ENCODE assay signal across 8 cellular contexts in the genomic region with DNA sequence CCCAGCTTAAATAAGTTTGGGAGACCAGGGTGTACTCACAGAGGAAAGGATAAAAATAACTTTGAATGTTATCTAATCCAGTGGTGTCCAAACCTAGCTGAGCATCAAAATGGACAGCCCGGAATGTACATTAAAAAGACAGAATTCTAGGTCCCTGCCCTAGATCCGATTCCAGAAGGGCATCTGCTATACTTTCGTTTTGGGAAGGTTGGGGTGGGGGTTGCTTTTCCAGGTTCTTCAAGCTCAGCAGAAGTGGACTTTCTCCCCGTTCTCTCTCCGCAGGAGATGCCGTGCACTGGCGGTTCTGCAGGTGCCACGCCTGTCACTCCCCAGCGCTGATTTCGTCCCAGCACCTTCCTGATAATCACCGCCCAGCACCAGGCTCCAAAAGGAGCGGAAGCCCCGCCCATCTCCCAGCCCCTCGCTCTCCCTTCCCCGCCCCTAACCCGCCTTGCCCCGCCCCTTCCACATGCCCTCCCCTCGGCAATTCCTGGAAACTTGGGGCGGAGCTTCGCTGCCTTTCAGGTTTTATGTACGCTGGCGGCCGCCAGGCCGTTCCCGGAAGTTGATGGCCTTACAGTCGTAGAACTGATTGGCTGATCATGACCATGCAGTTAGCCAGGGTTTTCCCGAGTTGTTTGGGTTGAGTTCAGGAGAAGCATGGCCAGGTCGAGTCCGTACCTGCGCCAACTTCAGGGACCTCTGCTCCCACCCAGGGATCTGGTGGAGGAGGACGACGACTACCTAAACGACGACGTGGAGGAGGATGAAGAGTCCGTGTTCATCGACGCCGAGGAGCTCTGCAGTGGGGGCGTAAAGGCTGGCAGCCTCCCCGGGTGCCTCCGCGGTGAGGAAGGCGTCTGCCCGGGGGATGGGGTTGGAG. TPM values are rescaled to one million over a fixed set of nuclear protein-coding genes. Genes with fewer than 3 reads are reported as not detected.
DNase-seq lines count a peak whose midpoint lies in the region; ATAC-seq and TF ChIP-seq lines count a peak whose summit lies in the region.

A gene (plus strand): TSS at position 550 of the 883 bp plus-strand sequence. CDS start 111 bp downstream, at position 661.

- H3K27ac Mint-ChIP-seq in activated naive CD4-positive, alpha-beta T cell treated with anti-CD3 and anti-CD28 coated beads for 36 hours = peak within 1 kb of the TSS; percentile 100

- H3K9me3 ChIP-seq in SK-N-MC (ENCODE audit: low read depth, low read length) = no peaks in the 10 kb centered on the region
- no peaks in the 10 kb centered on the region for H3K9me3 ChIP-seq in neutrophil

- peak within 1 kb of the TSS; percentile 100 for H3K4me3 Mint-ChIP-seq in activated naive CD4-positive, alpha-beta T cell treated with anti-CD3 and anti-CD28 coated beads for 36 hours

- peak within 1 kb of the TSS; percentile 51 for H3K9ac ChIP-seq in SK-N-MC (ENCODE audit: insufficient read length)

- no peak within 1 kb of the TSS for H3K27ac ChIP-seq in SK-N-MC
- H3K27ac ChIP-seq in neutrophil = peak within 1 kb of the TSS; percentile 85
- peak within 1 kb of the TSS; percentile 79 for H3K27ac ChIP-seq in substantia nigra (ENCODE audit: low read depth, low read length, poor library complexity, severe bottlenecking)

- peaks cover 28% of the 10 kb centered on the region for H3K36me3 Mint-ChIP-seq in activated naive CD4-positive, alpha-beta T cell treated with anti-CD3 and anti-CD28 coated beads for 36 hours (ENCODE audit: low read depth)

- no peaks in the 10 kb centered on the region for H3K9me3 Mint-ChIP-seq in activated naive CD4-positive, alpha-beta T cell treated with anti-CD3 and anti-CD28 coated beads for 36 hours

- peaks cover 21 to 27% of the 10 kb centered on the region in 2 experiments for H3K4me1 ChIP-seq in neutrophil (ENCODE audit: control insufficient read depth in 1 of 2, insufficient read depth in 1 of 2, low read depth in 1 of 2, low read length in 1 of 2)

- H3K4me3 ChIP-seq in GM08714 (ENCODE audit: low read length) (peak within 1 kb of the TSS; percentile 98), SK-N-MC (peak within 1 kb of the TSS; percentile 89), neutrophil (ENCODE audit: low read depth in 1 of 2, low read length in 1 of 2) (peak within 1 kb of the TSS; percentile 86 to 97)

- TF ChIP-seq CTCF in neutrophil (IDR thresholded peaks at IDR 0.05) = peak; percentile 65

- H3K36me3 ChIP-seq in SK-N-MC (ENCODE audit: insufficient read depth, low read length) (no peaks in the 10 kb centered on the region; the same call in 1 of the 2 replicates), neutrophil (no peaks in the 10 kb centered on the region)

- no peaks in the 10 kb centered on the region for H3K27me3 Mint-ChIP-seq in activated naive CD4-positive, alpha-beta T cell treated with anti-CD3 and anti-CD28 coated beads for 36 hours (ENCODE audit: low read depth)

- H3K27me3 ChIP-seq in neutrophil = no peaks in the 10 kb centered on the region

- intact Hi-C loops in activated naive CD4-positive, alpha-beta T cell treated with anti-CD3 and anti-CD28 coated beads for 36 hours (cut with micrococcal nuclease) = loop anchor here (1.0 to 10.0 kb wide), 10 partner anchors 14 to 1897 kb away; a partner anchor contains a TSS

- DNase-seq in NCI-H1048 (lab: John Stamatoyannopoulos, UW) (peak; percentile 89), SK-N-MC (ENCODE audit: low read depth, low spot score) (peak; percentile 64), germinal center (ENCODE audit: low spot score) (peak; percentile 93), substantia nigra (lab: John Stamatoyannopoulos, UW) (peak; percentile 59 to 97 (median 88))
- DNase-seq in activated naive CD4-positive, alpha-beta T cell treated with anti-CD3 and anti-CD28 coated beads for 36 hours = peak; percentile 99

- peak; percentile 93 for ATAC-seq in HG02588 (IDR thresholded peaks at IDR 0.05; ENCODE audit: unreplicated experiment)

- peaks cover 36% of the 10 kb centered on the region for H3K4me1 Mint-ChIP-seq in activated naive CD4-positive, alpha-beta T cell treated with anti-CD3 and anti-CD28 coated beads for 36 hours (ENCODE audit: low read depth)

- CTCF ChIA-PET in activated naive CD4-positive, alpha-beta T cell treated with anti-CD3 and anti-CD28 coated beads for 36 hours (lab: Charles Lee) = interaction anchor here (0.6 to 2.2 kb wide), 8 partner anchors 12 to 151 kb away, joined by 3 to 8 read pairs (median 5); a partner anchor contains a TSS

RNA-seq across cellular contexts. Expression of the gene that starts here (rescaled TPM):
- 10 to 100 TPM; 23.0 to 23.7 TPM for total RNA-seq in activated naive CD4-positive, alpha-beta T cell treated with anti-CD3 and anti-CD28 coated beads for 36 hours
